ENCODE assay signal across 6 cellular contexts in genomic region chr1:115528246-115528830, GRCh38.
DNase-seq lines count a peak whose midpoint lies in the region; ATAC-seq and TF ChIP-seq lines count a peak whose summit lies in the region.
"Not testable (repeated sequence)": the region's sequence is repeated elsewhere in the genome, so short reads cannot be mapped to it uniquely, and the experiment has no call there.

No MANE protein-coding gene starts in this region.

- H2BK12ac ChIP-seq in mesenchymal stem cell (ENCODE audit: low read length in 2 of 2), result not testable (repeated sequence)

- H3K9me3 ChIP-seq in GM23248 (ENCODE audit: low read depth); MG63; mesenchymal stem cell (ENCODE audit: control insufficient read depth, low read length); neural progenitor cell (ENCODE audit: low read depth): not testable (repeated sequence)

- H3K4me3 Mint-ChIP-seq in WTC11, neural progenitor cell: not testable (repeated sequence)

- POLR2A ChIA-PET in WTC11 (lab: Charles Lee), result not testable (repeated sequence)

- H3K23ac ChIP-seq in mesenchymal stem cell (ENCODE audit: low read length in 2 of 2), result not testable (repeated sequence)

- H3K9me3 Mint-ChIP-seq in WTC11, neural progenitor cell: not testable (repeated sequence)

- H3K79me2 ChIP-seq in GM23248 (ENCODE audit: insufficient read depth); neural progenitor cell (ENCODE audit: low read depth): not testable (repeated sequence)

- not testable (repeated sequence) for H2BK5ac ChIP-seq in mesenchymal stem cell (ENCODE audit: low read depth, low read length, poor library complexity, severe bottlenecking)

- TF ChIP-seq CTCF in WTC11 (IDR thresholded peaks at IDR 0.05); foreskin keratinocyte (conservative IDR thresholded peaks at IDR 0.05); neural progenitor cell (IDR thresholded peaks at IDR 0.05): not testable (repeated sequence)

- H4K91ac ChIP-seq in mesenchymal stem cell (ENCODE audit: low read length), result not testable (repeated sequence)

- H2AK5ac ChIP-seq in mesenchymal stem cell (ENCODE audit: low read length, severe bottlenecking), result not testable (repeated sequence)

- H2AFZ ChIP-seq in GM23248; mesenchymal stem cell (ENCODE audit: low read depth, low read length): not testable (repeated sequence)
- peak overlapping the region; percentile 46 for H2AFZ ChIP-seq in neural progenitor cell (replicated peaks)

- H3K4me1 Mint-ChIP-seq in WTC11 (peaks cover 73% of the 10 kb centered on the region), neural progenitor cell (peaks cover 20% of the 10 kb centered on the region)

- H3K27ac Mint-ChIP-seq in WTC11, result peak overlapping the region; percentile 70
- not testable (repeated sequence) for H3K27ac Mint-ChIP-seq in neural progenitor cell

- not testable (repeated sequence) for H3K9ac ChIP-seq in GM23248; mesenchymal stem cell (ENCODE audit: low read length); neural progenitor cell

- H3K18ac ChIP-seq in mesenchymal stem cell (ENCODE audit: low read depth in 1 of 2, low read length in 2 of 2), result not testable (repeated sequence)

- H3K4me1 ChIP-seq in GM23248 (ENCODE audit: insufficient read depth) (peaks cover 40% of the 10 kb centered on the region), foreskin keratinocyte (peaks cover 41% of the 10 kb centered on the region), neural progenitor cell (peaks cover 47% of the 10 kb centered on the region)
- not testable (repeated sequence) for H3K4me1 ChIP-seq in mesenchymal stem cell (ENCODE audit: control insufficient read depth, insufficient read depth, low read depth, low read length)

- H3K4me3 ChIP-seq in GM23248; MG63; mesenchymal stem cell (ENCODE audit: insufficient read depth in 1 of 2, low read depth in 1 of 2, low read length in 2 of 2); neural progenitor cell: not testable (repeated sequence)

- not testable (repeated sequence) for H3K14ac ChIP-seq in mesenchymal stem cell (ENCODE audit: low read length in 2 of 2)

- not testable (repeated sequence) for H3K9me2 ChIP-seq in GM23248 (ENCODE audit: insufficient read depth)

- H3K27ac ChIP-seq in GM23248 (peak overlapping the region; percentile 82; the same call in 1 of the 2 replicates), foreskin keratinocyte (peak overlapping the region; percentile 17), mesenchymal stem cell (ENCODE audit: low read length, poor library complexity, severe bottlenecking) (peak overlapping the region; percentile 50)
- H3K27ac ChIP-seq in neural progenitor cell, result not testable (repeated sequence)

- not testable (repeated sequence) for H3K4ac ChIP-seq in mesenchymal stem cell (ENCODE audit: low read depth in 1 of 2, low read length in 2 of 2)

- DNase-seq in GM23248; WTC11 (ENCODE audit: low spot score); foreskin keratinocyte; mesenchymal stem cell; neural progenitor cell (ENCODE audit: low spot score): not testable (repeated sequence)
- DNase-seq in MG63, result peak; percentile 58

- H3K36me3 ChIP-seq in GM23248 (ENCODE audit: low read depth); MG63; mesenchymal stem cell (ENCODE audit: control insufficient read depth in 1 of 2, insufficient read depth in 2 of 2, low read depth in 1 of 2, low read length in 2 of 2); neural progenitor cell: not testable (repeated sequence)

- H3K27me3 Mint-ChIP-seq in WTC11 (ENCODE audit: low read depth); neural progenitor cell (ENCODE audit: insufficient read depth, low read depth): not testable (repeated sequence)

- peaks cover 23% of the 10 kb centered on the region for H3F3A ChIP-seq in GM23248 (ENCODE audit: insufficient read depth)
- peaks cover 11% of the 10 kb centered on the region for H3F3A ChIP-seq in neural progenitor cell (ENCODE audit: low read depth)

- CTCF ChIA-PET in WTC11 (lab: Charles Lee), result not testable (repeated sequence)

- not testable (repeated sequence) for H2BK15ac ChIP-seq in mesenchymal stem cell (ENCODE audit: low read depth, poor library complexity, severe bottlenecking)

- H2BK120ac ChIP-seq in mesenchymal stem cell (ENCODE audit: low read depth, low read length), result not testable (repeated sequence)

- H4K20me1 ChIP-seq in GM23248 (ENCODE audit: insufficient read depth); neural progenitor cell (ENCODE audit: low read depth): not testable (repeated sequence)

- in situ Hi-C loops in GM23248 (cut with MboI), result not testable (repeated sequence)

- not testable (repeated sequence) for H3K36me3 Mint-ChIP-seq in WTC11, neural progenitor cell

- H3K79me1 ChIP-seq in mesenchymal stem cell (replicated peaks; ENCODE audit: low read length, poor library complexity, severe bottlenecking), result not testable (repeated sequence)

- not testable (repeated sequence) for ATAC-seq in WTC11, foreskin keratinocyte

- not testable (repeated sequence) for H3K27me3 ChIP-seq in GM23248 (replicated peaks; ENCODE audit: insufficient read depth); MG63; foreskin keratinocyte; mesenchymal stem cell (ENCODE audit: control insufficient read depth in 1 of 2, insufficient read depth in 1 of 2, low read length in 2 of 2); neural progenitor cell

- H3K4me2 ChIP-seq in GM23248 (ENCODE audit: unreplicated experiment), result peak overlapping the region; percentile 16
- not testable (repeated sequence) for H3K4me2 ChIP-seq in mesenchymal stem cell (ENCODE audit: low read length, poor library complexity, severe bottlenecking); neural progenitor cell

- WGBS in GM23248 (ENCODE audit: low coverage in 1 of 2, low lambda C conversion rate in 2 of 2, missing lambda C conversion rate in 2 of 2), 2 experiments, result 86 to 98% methylated on average over 4 of the region's 4 CpGs
- 8% methylated on average over 4 of the region's 4 CpGs for WGBS in mesenchymal stem cell

- H4K8ac ChIP-seq in mesenchymal stem cell (ENCODE audit: low read length), result not testable (repeated sequence)
